In genomic region chr10:74153123-74153522, GRCh38 we compare ENCODE assay signal across 1 cellular context.
A peak's percentile ranks its signal among the peaks of the same experiment; 100 is the strongest.
TF ChIP-seq lines count a peak whose summit lies in the region.

No MANE protein-coding gene starts in this region.

TF ChIP-seq in K562, 482 proteins besides CTCF, POLR2A, EP300 and RAD21 (continued from another document and continues in another):
- no peak for TF ChIP-seq ZHX1 (conservative IDR thresholded peaks at IDR 0.05; ENCODE audit: low read length)
- no peak for TF ChIP-seq ZC3H11A (IDR thresholded peaks at IDR 0.05; ENCODE audit: low read depth, low read length)
- no peak for TF ChIP-seq ESRRA (IDR thresholded peaks at IDR 0.05; ENCODE audit: borderline replicate concordance, low read depth)
- TF ChIP-seq HDAC2 (IDR thresholded peaks at IDR 0.05) = no peak
- TF ChIP-seq, protein P1, sequence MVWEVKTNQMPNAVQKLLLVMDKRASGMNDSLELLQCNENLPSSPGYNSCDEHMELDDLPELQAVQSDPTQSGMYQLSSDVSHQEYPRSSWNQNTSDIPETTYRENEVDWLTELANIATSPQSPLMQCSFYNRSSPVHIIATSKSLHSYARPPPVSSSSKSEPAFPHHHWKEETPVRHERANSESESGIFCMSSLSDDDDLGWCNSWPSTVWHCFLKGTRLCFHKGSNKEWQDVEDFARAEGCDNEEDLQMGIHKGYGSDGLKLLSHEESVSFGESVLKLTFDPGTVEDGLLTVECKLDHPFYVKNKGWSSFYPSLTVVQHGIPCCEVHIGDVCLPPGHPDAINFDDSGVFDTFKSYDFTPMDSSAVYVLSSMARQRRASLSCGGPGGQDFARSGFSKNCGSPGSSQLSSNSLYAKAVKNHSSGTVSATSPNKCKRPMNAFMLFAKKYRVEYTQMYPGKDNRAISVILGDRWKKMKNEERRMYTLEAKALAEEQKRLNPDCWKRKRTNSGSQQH (CRISPR knock-in tag; IDR thresholded peaks at IDR 0.05) = no peak
- TF ChIP-seq ZFPM2 (CRISPR knock-in tag; IDR thresholded peaks at IDR 0.05) = no peak
- TF ChIP-seq ZNF79 (CRISPR knock-in tag; IDR thresholded peaks at IDR 0.05; ENCODE audit: low read depth) = no peak
- peak; percentile 98 to 100 for TF ChIP-seq TEAD1 (CRISPR knock-in tag; IDR thresholded peaks at IDR 0.05)
- peak; percentile 99 for TF ChIP-seq TEAD2 (tag; IDR thresholded peaks at IDR 0.05)
- no peak for TF ChIP-seq SMARCA4 (IDR thresholded peaks at IDR 0.05)
- TF ChIP-seq TEAD4 (IDR thresholded peaks at IDR 0.05; ENCODE audit: low read length) = peak; percentile 96
- TF ChIP-seq TEAD4 (CRISPR knock-in tag; IDR thresholded peaks at IDR 0.05; ENCODE audit: borderline replicate concordance) = peak; percentile 98
- TF ChIP-seq FIP1L1 (IDR thresholded peaks at IDR 0.05; ENCODE audit: low read depth, low read length, poor library complexity, severe bottlenecking) = no peak
- no peak for TF ChIP-seq ATF6 (CRISPR knock-in tag; IDR thresholded peaks at IDR 0.05)
- peak; percentile 18 for TF ChIP-seq PRDM10 (IDR thresholded peaks at IDR 0.05; ENCODE audit: partially characterized antibody)
- no peak for TF ChIP-seq IFI16 (CRISPR knock-in tag; IDR thresholded peaks at IDR 0.05)
- no peak for TF ChIP-seq ZSCAN32 (CRISPR knock-in tag; IDR thresholded peaks at IDR 0.05)
- no peak for TF ChIP-seq PTBP1 (IDR thresholded peaks at IDR 0.05; ENCODE audit: low read depth, low read length)
- no peak for TF ChIP-seq ZNF146 (CRISPR knock-in tag; IDR thresholded peaks at IDR 0.05; ENCODE audit: unreplicated experiment)
- TF ChIP-seq FOXA3 (CRISPR knock-in tag; conservative IDR thresholded peaks at IDR 0.05 in 1 of 2, IDR thresholded peaks at IDR 0.05 in 1 of 2) = no peak
- no peak for TF ChIP-seq ZNF263 (CRISPR knock-in tag; IDR thresholded peaks at IDR 0.05; ENCODE audit: borderline replicate concordance)
- no peak for TF ChIP-seq THRAP3 (IDR thresholded peaks at IDR 0.05; ENCODE audit: borderline replicate concordance)
- TF ChIP-seq, protein P2, sequence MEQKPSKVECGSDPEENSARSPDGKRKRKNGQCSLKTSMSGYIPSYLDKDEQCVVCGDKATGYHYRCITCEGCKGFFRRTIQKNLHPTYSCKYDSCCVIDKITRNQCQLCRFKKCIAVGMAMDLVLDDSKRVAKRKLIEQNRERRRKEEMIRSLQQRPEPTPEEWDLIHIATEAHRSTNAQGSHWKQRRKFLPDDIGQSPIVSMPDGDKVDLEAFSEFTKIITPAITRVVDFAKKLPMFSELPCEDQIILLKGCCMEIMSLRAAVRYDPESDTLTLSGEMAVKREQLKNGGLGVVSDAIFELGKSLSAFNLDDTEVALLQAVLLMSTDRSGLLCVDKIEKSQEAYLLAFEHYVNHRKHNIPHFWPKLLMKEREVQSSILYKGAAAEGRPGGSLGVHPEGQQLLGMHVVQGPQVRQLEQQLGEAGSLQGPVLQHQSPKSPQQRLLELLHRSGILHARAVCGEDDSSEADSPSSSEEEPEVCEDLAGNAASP (IDR thresholded peaks at IDR 0.05) = no peak
- TF ChIP-seq HES1 (IDR thresholded peaks at IDR 0.05; ENCODE audit: low read depth) = no peak
- TF ChIP-seq ELK3 (CRISPR knock-in tag; IDR thresholded peaks at IDR 0.05) = no peak
- TF ChIP-seq RERE (CRISPR knock-in tag; IDR thresholded peaks at IDR 0.05; ENCODE audit: borderline replicate concordance) = no peak
- no peak for TF ChIP-seq ZNF311 (CRISPR knock-in tag; IDR thresholded peaks at IDR 0.05)
- TF ChIP-seq MYC (IDR thresholded peaks at IDR 0.05; ENCODE audit: low read depth, low read length) = no peak
- TF ChIP-seq MYC (CRISPR knock-in tag; IDR thresholded peaks at IDR 0.05; ENCODE audit: borderline replicate concordance, low read depth) = no peak
- TF ChIP-seq PCBP1 (IDR thresholded peaks at IDR 0.05; ENCODE audit: low read depth, low read length, poor library complexity, severe bottlenecking) = no peak
- 0 out of 4 replicates have a peak, but pooled peaks of 1 of the 2 experiments have one; percentile 13 for TF ChIP-seq TRIM24 (IDR thresholded peaks at IDR 0.05)
- no peak for TF ChIP-seq PHF8 (IDR thresholded peaks at IDR 0.05; ENCODE audit: borderline replicate concordance, low read length)
- no peak for TF ChIP-seq COPS2 (conservative IDR thresholded peaks at IDR 0.05)
- TF ChIP-seq, protein P3, sequence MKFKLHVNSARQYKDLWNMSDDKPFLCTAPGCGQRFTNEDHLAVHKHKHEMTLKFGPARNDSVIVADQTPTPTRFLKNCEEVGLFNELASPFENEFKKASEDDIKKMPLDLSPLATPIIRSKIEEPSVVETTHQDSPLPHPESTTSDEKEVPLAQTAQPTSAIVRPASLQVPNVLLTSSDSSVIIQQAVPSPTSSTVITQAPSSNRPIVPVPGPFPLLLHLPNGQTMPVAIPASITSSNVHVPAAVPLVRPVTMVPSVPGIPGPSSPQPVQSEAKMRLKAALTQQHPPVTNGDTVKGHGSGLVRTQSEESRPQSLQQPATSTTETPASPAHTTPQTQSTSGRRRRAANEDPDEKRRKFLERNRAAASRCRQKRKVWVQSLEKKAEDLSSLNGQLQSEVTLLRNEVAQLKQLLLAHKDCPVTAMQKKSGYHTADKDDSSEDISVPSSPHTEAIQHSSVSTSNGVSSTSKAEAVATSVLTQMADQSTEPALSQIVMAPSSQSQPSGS (CRISPR knock-in tag; IDR thresholded peaks at IDR 0.05) = no peak
- peak; percentile 45; the same call in 1 of the 2 replicates for TF ChIP-seq CEBPB (tag; IDR thresholded peaks at IDR 0.05)
- no peak for TF ChIP-seq HNRNPK (IDR thresholded peaks at IDR 0.05; ENCODE audit: low read depth, low read length, poor library complexity, severe bottlenecking)
- TF ChIP-seq EZH2 (IDR thresholded peaks at IDR 0.05; ENCODE audit: borderline replicate concordance, low read depth, low read length) = no peak
- no peak for TF ChIP-seq ATF1 (CRISPR knock-in tag; IDR thresholded peaks at IDR 0.05)
- TF ChIP-seq ATF1 (tag; IDR thresholded peaks at IDR 0.05) = peak; percentile 68
- TF ChIP-seq, protein P4, sequence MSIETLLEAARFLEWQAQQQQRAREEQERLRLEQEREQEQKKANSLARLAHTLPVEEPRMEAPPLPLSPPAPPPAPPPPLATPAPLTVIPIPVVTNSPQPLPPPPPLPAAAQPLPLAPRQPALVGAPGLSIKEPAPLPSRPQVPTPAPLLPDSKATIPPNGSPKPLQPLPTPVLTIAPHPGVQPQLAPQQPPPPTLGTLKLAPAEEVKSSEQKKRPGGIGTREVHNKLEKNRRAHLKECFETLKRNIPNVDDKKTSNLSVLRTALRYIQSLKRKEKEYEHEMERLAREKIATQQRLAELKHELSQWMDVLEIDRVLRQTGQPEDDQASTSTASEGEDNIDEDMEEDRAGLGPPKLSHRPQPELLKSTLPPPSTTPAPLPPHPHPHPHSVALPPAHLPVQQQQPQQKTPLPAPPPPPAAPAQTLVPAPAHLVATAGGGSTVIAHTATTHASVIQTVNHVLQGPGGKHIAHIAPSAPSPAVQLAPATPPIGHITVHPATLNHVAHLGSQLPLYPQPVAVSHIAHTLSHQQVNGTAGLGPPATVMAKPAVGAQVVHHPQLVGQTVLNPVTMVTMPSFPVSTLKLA (conservative IDR thresholded peaks at IDR 0.05) = peak in 1 of 2 experiments; percentile 50; a peak in 1 of 4 replicates
